14 cellular contexts compared by ENCODE assay signal in genomic region chr18:38790303-38790702, GRCh38.
DNase-seq lines count a peak whose midpoint lies in the region; ATAC-seq and TF ChIP-seq lines count a peak whose summit lies in the region.
"Had no signal": no experiment of that assay in that cellular context is flagged by ENCODE, and none has a peak within 500 bp of the region (broad histone marks: within the 10 kb centered on the region; RNA-seq: fewer than 3 reads in every experiment).

No MANE protein-coding gene starts in this region.

- intact Hi-C loops in activated CD8-positive, alpha-beta T cell treated with anti-CD3 and anti-CD28 coated beads for 36 hours (cut with micrococcal nuclease), result no loop called here

- H3K27ac Mint-ChIP-seq in activated CD8-positive, alpha-beta T cell treated with anti-CD3 and anti-CD28 coated beads for 36 hours, result no peak overlapping the region
- H3K27ac Mint-ChIP-seq in activated CD8-positive, alpha-beta T cell treated with anti-CD3 and anti-CD28 coated beads, Interleukin-2, amount 10 ng/mL, durations not matched to agents 7 days and 5 days, result no peak overlapping the region
- no peak overlapping the region for H3K27ac Mint-ChIP-seq in WTC11
- no peak overlapping the region for H3K27ac Mint-ChIP-seq in neural progenitor cell
- H3K27ac Mint-ChIP-seq: mesothelial cell of epicardium had no signal

- no peaks in the 10 kb centered on the region for H3F3A ChIP-seq in neural progenitor cell (ENCODE audit: low read depth)

- no peak overlapping the region for H3K4me3 ChIP-seq in neural progenitor cell
- H3K4me3 ChIP-seq: body of pancreas, ovary had no signal

- POLR2A ChIA-PET in activated CD8-positive, alpha-beta T cell treated with anti-CD3 and anti-CD28 coated beads for 36 hours (lab: Charles Lee), result no interaction called here
- POLR2A ChIA-PET in activated CD8-positive, alpha-beta T cell treated with anti-CD3 and anti-CD28 coated beads, Interleukin-2, amount 10 ng/mL, durations not matched to agents 7 days and 5 days (lab: Charles Lee), result no interaction called here
- POLR2A ChIA-PET in WTC11 (lab: Charles Lee), result no interaction called here

- in situ Hi-C loops in KBM-7 (cut with MboI; ENCODE audit: low pct_unique_long_range_greater_than_20kb, low sequenced_read_pairs), result no loop called here

- peak; percentile 8 for DNase-seq in activated CD8-positive, alpha-beta T cell treated with anti-CD3 and anti-CD28 coated beads for 36 hours
- no peak for DNase-seq in activated CD8-positive, alpha-beta T cell treated with anti-CD3 and anti-CD28 coated beads, Interleukin-2, amount 10 ng/mL, durations not matched to agents 7 days and 5 days
- peak; percentile 6 for DNase-seq in KBM-7
- peak; percentile 34 for DNase-seq in WTC11 (ENCODE audit: low spot score)
- DNase-seq in neural progenitor cell (ENCODE audit: low spot score), result peak; percentile 34
- no peak for DNase-seq in mucosa of gallbladder (ENCODE audit: low spot score)
- DNase-seq: activated CD8-positive, alpha-beta memory T cell treated with anti-CD3 and anti-CD28 coated beads for 24 hours; activated effector memory CD4-positive, alpha-beta T cell treated with anti-CD3 and anti-CD28 coated beads, Interleukin-2, amount 50 U/mL, for 16 hours; body of pancreas; ovary; SK-N-SH had no signal

- no peak overlapping the region for H3K4me3 Mint-ChIP-seq in activated CD8-positive, alpha-beta T cell treated with anti-CD3 and anti-CD28 coated beads for 36 hours
- H3K4me3 Mint-ChIP-seq in activated CD8-positive, alpha-beta T cell treated with anti-CD3 and anti-CD28 coated beads, Interleukin-2, amount 10 ng/mL, durations not matched to agents 7 days and 5 days, result no peak overlapping the region
- H3K4me3 Mint-ChIP-seq in WTC11 (no peak overlapping the region), neural progenitor cell (no peak overlapping the region)
- H3K4me3 Mint-ChIP-seq: mesothelial cell of epicardium had no signal

- no peaks in the 10 kb centered on the region for H3K4me1 Mint-ChIP-seq in activated CD8-positive, alpha-beta T cell treated with anti-CD3 and anti-CD28 coated beads for 36 hours (ENCODE audit: low read depth)
- no peaks in the 10 kb centered on the region for H3K4me1 Mint-ChIP-seq in activated CD8-positive, alpha-beta T cell treated with anti-CD3 and anti-CD28 coated beads, Interleukin-2, amount 10 ng/mL, durations not matched to agents 7 days and 5 days (ENCODE audit: low read depth)
- no peaks in the 10 kb centered on the region for H3K4me1 Mint-ChIP-seq in WTC11
- no peaks in the 10 kb centered on the region for H3K4me1 Mint-ChIP-seq in neural progenitor cell

- H3K9me3 Mint-ChIP-seq in activated CD8-positive, alpha-beta T cell treated with anti-CD3 and anti-CD28 coated beads for 36 hours, result no peaks in the 10 kb centered on the region
- no peaks in the 10 kb centered on the region for H3K9me3 Mint-ChIP-seq in activated CD8-positive, alpha-beta T cell treated with anti-CD3 and anti-CD28 coated beads, Interleukin-2, amount 10 ng/mL, durations not matched to agents 7 days and 5 days (ENCODE audit: insufficient read depth)
- no peaks in the 10 kb centered on the region for H3K9me3 Mint-ChIP-seq in WTC11
- H3K9me3 Mint-ChIP-seq in neural progenitor cell, result no peaks in the 10 kb centered on the region
- H3K9me3 Mint-ChIP-seq: mesothelial cell of epicardium had no signal

- H3K9me3 ChIP-seq in neural progenitor cell (ENCODE audit: low read depth), result no peaks in the 10 kb centered on the region
- H3K9me3 ChIP-seq: body of pancreas, ovary had no signal

- H4K20me1 ChIP-seq in neural progenitor cell (ENCODE audit: low read depth), result no peaks in the 10 kb centered on the region

- H3K27ac ChIP-seq in neural progenitor cell, result no peak overlapping the region
- H3K27ac ChIP-seq: body of pancreas, ovary had no signal

- no peak overlapping the region for H2AFZ ChIP-seq in neural progenitor cell (replicated peaks)

- no peaks in the 10 kb centered on the region for H3K4me1 ChIP-seq in neural progenitor cell
- H3K4me1 ChIP-seq: body of pancreas had no signal

- CTCF ChIA-PET in activated CD8-positive, alpha-beta T cell treated with anti-CD3 and anti-CD28 coated beads for 36 hours (lab: Charles Lee), result no interaction called here
- CTCF ChIA-PET in activated CD8-positive, alpha-beta T cell treated with anti-CD3 and anti-CD28 coated beads, Interleukin-2, amount 10 ng/mL, durations not matched to agents 7 days and 5 days (lab: Charles Lee), result no interaction called here
- CTCF ChIA-PET in WTC11 (lab: Charles Lee), result no interaction called here

- no peaks in the 10 kb centered on the region for H3K27me3 ChIP-seq in neural progenitor cell
- H3K27me3 ChIP-seq: body of pancreas, ovary had no signal

- no peaks in the 10 kb centered on the region for H3K36me3 Mint-ChIP-seq in activated CD8-positive, alpha-beta T cell treated with anti-CD3 and anti-CD28 coated beads for 36 hours (ENCODE audit: low read depth)
- no peaks in the 10 kb centered on the region for H3K36me3 Mint-ChIP-seq in activated CD8-positive, alpha-beta T cell treated with anti-CD3 and anti-CD28 coated beads, Interleukin-2, amount 10 ng/mL, durations not matched to agents 7 days and 5 days (ENCODE audit: low read depth)
- no peaks in the 10 kb centered on the region for H3K36me3 Mint-ChIP-seq in WTC11
- no peaks in the 10 kb centered on the region for H3K36me3 Mint-ChIP-seq in neural progenitor cell
- H3K36me3 Mint-ChIP-seq: mesothelial cell of epicardium had no signal

- no peak for TF ChIP-seq CTCF in activated CD8-positive, alpha-beta T cell treated with anti-CD3 and anti-CD28 coated beads for 36 hours (IDR thresholded peaks at IDR 0.05)
- TF ChIP-seq CTCF in WTC11 (IDR thresholded peaks at IDR 0.05), result peak; percentile 61
- TF ChIP-seq CTCF in neural progenitor cell (IDR thresholded peaks at IDR 0.05), result peak; percentile 53

- H3K27me3 Mint-ChIP-seq in activated CD8-positive, alpha-beta T cell treated with anti-CD3 and anti-CD28 coated beads for 36 hours, result no peaks in the 10 kb centered on the region
- H3K27me3 Mint-ChIP-seq in activated CD8-positive, alpha-beta T cell treated with anti-CD3 and anti-CD28 coated beads, Interleukin-2, amount 10 ng/mL, durations not matched to agents 7 days and 5 days (ENCODE audit: low read depth), result no peaks in the 10 kb centered on the region
- no peaks in the 10 kb centered on the region for H3K27me3 Mint-ChIP-seq in WTC11 (ENCODE audit: low read depth)
- H3K27me3 Mint-ChIP-seq in neural progenitor cell (ENCODE audit: insufficient read depth, low read depth), result no peaks in the 10 kb centered on the region

- no peak overlapping the region for H3K9ac ChIP-seq in neural progenitor cell
- H3K9ac ChIP-seq: SK-N-SH had no signal

- no peaks in the 10 kb centered on the region for H3K79me2 ChIP-seq in neural progenitor cell (ENCODE audit: low read depth)

- no peak overlapping the region for H3K4me2 ChIP-seq in neural progenitor cell
- H3K4me2 ChIP-seq: SK-N-SH had no signal

- no peak for ATAC-seq in activated CD8-positive, alpha-beta T cell treated with anti-CD3 and anti-CD28 coated beads for 36 hours
- ATAC-seq in activated CD8-positive, alpha-beta T cell treated with anti-CD3 and anti-CD28 coated beads, Interleukin-2, amount 10 ng/mL, durations not matched to agents 7 days and 5 days, result no peak
- ATAC-seq in WTC11 (peak; percentile 67), HG03571 (IDR thresholded peaks at IDR 0.05; ENCODE audit: unreplicated experiment) (no peak), HG03025 (IDR thresholded peaks at IDR 0.05; ENCODE audit: low FRiP score, unreplicated experiment) (no peak)
- ATAC-seq: body of pancreas had no signal

- no peaks in the 10 kb centered on the region for H3K36me3 ChIP-seq in neural progenitor cell
- H3K36me3 ChIP-seq: ovary had no signal

TF ChIP-seq in WTC11, 78 proteins besides CTCF, POLR2A, EP300 and RAD21:
- TF ChIP-seq GRHL2 (CRISPR knock-in tag; IDR thresholded peaks at IDR 0.05; ENCODE audit: insufficient replicate concordance, severe bottlenecking) (no peak), MLX (CRISPR knock-in tag; IDR thresholded peaks at IDR 0.05) (no peak)
- TF ChIP-seq, protein P1, sequence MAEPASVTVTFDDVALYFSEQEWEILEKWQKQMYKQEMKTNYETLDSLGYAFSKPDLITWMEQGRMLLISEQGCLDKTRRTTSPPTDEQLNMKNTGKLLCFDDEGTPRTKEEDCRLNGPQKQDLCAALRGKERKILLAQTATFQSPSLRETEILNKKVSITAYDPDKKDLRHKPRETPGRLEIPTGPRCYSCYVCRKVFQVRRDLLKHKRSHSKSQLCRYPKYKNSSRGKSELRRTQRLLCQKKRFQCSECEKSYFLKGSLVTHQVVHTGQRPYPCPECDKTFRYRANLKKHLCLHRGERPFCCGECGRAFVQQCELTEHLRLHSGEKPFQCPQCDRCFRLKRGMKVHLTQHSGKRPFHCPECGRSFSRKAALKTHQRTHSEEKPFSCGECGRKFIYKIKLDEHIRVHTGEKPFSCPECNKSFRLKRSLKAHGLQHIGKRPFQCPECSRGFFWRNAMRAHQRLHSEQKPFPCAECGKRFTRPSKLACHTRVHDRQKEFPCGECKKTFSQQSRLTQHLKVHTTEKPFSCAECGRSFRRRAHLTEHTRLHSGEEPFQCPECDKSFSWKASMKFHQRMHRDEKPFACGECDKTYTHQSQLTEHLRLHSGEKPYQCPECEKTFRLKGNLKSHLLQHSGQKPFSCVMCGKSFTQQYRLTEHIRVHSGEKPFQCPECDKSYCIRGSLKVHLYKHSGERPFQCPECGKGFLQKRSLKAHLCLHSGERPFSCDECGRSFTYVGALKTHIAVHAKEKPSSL (CRISPR knock-in tag; conservative IDR thresholded peaks at IDR 0.05), result no peak

Comparison
In these comparisons a context has a peak if more than half of its experiments do, and no peak if none do; other contexts are left out.
1. DNase-seq: peak in activated CD8-positive, alpha-beta T cell treated with anti-CD3 and anti-CD28 coated beads for 36 hours (single experiment), KBM-7 (single experiment), WTC11 (single experiment) and neural progenitor cell (single experiment); none in activated CD8-positive, alpha-beta T cell treated with anti-CD3 and anti-CD28 coated beads, Interleukin-2, amount 10 ng/mL, durations not matched to agents 7 days and 5 days (single experiment) and mucosa of gallbladder (single experiment).